24 cellular contexts compared by ENCODE assay signal in genomic region chr1:15299811-15300210, GRCh38. TPM values are rescaled to one million over a fixed set of nuclear protein-coding genes. Genes with fewer than 3 reads are reported as not detected.
"Had no signal": no experiment of that assay in that cellular context is flagged by ENCODE, and none has a peak within 500 bp of the region (broad histone marks: within the 10 kb centered on the region; RNA-seq: fewer than 3 reads in every experiment).

No MANE protein-coding gene starts in this region.

- H3K27ac ChIP-seq: coronary artery, esophagus muscularis mucosa, foreskin keratinocyte, gastroesophageal sphincter, heart left ventricle, hepatocyte, lower lobe of right lung had no signal

- H3K79me2 ChIP-seq: hepatocyte had no signal

- H3K9me3 ChIP-seq: esophagus muscularis mucosa, gastroesophageal sphincter, mucosa of descending colon had no signal

- FAIRE-seq: colon, endometrium, frontal cortex, kidney had no signal

- H3K4me3 ChIP-seq: coronary artery, esophagus muscularis mucosa, gastroesophageal sphincter, heart left ventricle, hepatocyte, lower lobe of right lung, mucosa of descending colon had no signal

- H2AFZ ChIP-seq: hepatocyte had no signal

- DNase-seq: effector CD8-positive, alpha-beta T cell; effector memory CD8-positive, alpha-beta T cell; endodermal cell; foreskin keratinocyte; heart left ventricle; hypothalamus; immature natural killer cell; islet precursor cell; kidney; kidney glomerular epithelial cell; left colon; left ventricle myocardium superior; lower lobe of right lung; mammary epithelial cell; mucosa of descending colon; naive B cell had no signal

- ATAC-seq: effector memory CD8-positive, alpha-beta T cell; foreskin keratinocyte; gastroesophageal sphincter; heart left ventricle; left colon; left lobe of liver; left ventricle myocardium superior; lower lobe of right lung; mucosa of descending colon had no signal

- H3K27me3 ChIP-seq: esophagus muscularis mucosa, foreskin keratinocyte, gastroesophageal sphincter, hepatocyte had no signal

- H3K4me1 ChIP-seq: lower lobe of right lung had no signal

- H3K36me3 ChIP-seq: esophagus muscularis mucosa, gastroesophageal sphincter, heart left ventricle, lower lobe of right lung had no signal

- H3K4me2 ChIP-seq: hepatocyte had no signal

RNA-seq across cellular contexts. Expression of gene FHAD1, which starts 52.8 kb away (rescaled TPM):
- total RNA-seq: left lobe of liver, left ventricle myocardium superior had no signal
